In the genomic region with DNA sequence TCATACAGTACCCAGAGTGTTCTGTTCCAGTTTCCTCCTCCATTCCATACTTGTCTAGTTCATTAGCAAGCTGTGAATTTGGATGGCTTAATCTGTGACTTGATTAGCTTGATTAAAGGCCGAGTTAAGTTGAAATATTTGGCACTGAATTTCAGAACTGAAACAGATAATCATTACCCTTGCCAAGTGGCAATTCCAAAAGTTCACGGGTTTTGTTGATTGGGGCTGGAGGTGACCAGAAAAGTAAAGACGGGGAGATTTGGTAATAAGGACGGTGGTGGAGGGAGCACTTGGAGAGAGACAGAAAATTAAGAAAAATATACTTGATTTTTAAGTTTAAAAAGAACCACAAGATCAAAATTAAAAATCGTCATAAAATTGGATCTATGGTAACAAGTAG, we compare ENCODE assay signal across 27 cellular contexts.
"Had no signal": no experiment of that assay in that cellular context is flagged by ENCODE, and none has a peak within 500 bp of the region (broad histone marks: within the 10 kb centered on the region; RNA-seq: fewer than 3 reads in every experiment).

No MANE protein-coding gene starts in this region.

- H3K9me3 Mint-ChIP-seq: activated CD4-positive, alpha-beta memory T cell treated with anti-CD3 and anti-CD28 coated beads, Interleukin-2, amount 10 ng/mL, durations not matched to agents 7 days and 5 days; activated naive CD8-positive, alpha-beta T cell treated with anti-CD3 and anti-CD28 coated beads, Interleukin-2, amount 10 ng/mL, durations not matched to agents 7 days and 5 days; activated T-cell treated with anti-CD3 and anti-CD28 coated beads, Interleukin-2, amount 50 U/mL, for 24 hours; brain had no signal

- H3K4me3 ChIP-seq: ascending aorta, breast epithelium, cardiac muscle cell, colonic mucosa, esophagus squamous epithelium, gastroesophageal sphincter had no signal

- H3K9me3 ChIP-seq: ascending aorta, breast epithelium, colonic mucosa, esophagus squamous epithelium, gastroesophageal sphincter had no signal

- ATAC-seq: activated naive CD4-positive, alpha-beta T cell treated with anti-CD3 and anti-CD28 coated beads, Interleukin-2, amount 50 U/mL, for 72 hours; activated T-cell treated with anti-CD3 and anti-CD28 coated beads, Interleukin-2, amount 50 U/mL, for 72 hours; gastroesophageal sphincter had no signal

- H3K27me3 ChIP-seq: ascending aorta, breast epithelium, cardiac muscle cell, colonic mucosa, esophagus squamous epithelium, gastroesophageal sphincter had no signal

- H3K36me3 ChIP-seq: ascending aorta, breast epithelium, cardiac muscle cell, colonic mucosa, esophagus squamous epithelium, gastroesophageal sphincter had no signal

- H3K4me3 Mint-ChIP-seq: activated CD4-positive, alpha-beta memory T cell treated with anti-CD3 and anti-CD28 coated beads, Interleukin-2, amount 10 ng/mL, durations not matched to agents 7 days and 5 days; activated CD4-positive, alpha-beta T cell treated with anti-CD3 and anti-CD28 coated beads, Interleukin-2, amount 10 ng/mL, durations not matched to agents 7 days and 5 days; activated naive CD4-positive, alpha-beta T cell treated with anti-CD3 and anti-CD28 coated beads, Interleukin-2, amount 10 ng/mL, durations not matched to agents 7 days and 5 days; activated naive CD8-positive, alpha-beta T cell treated with anti-CD3 and anti-CD28 coated beads, Interleukin-2, amount 10 ng/mL, durations not matched to agents 7 days and 5 days; activated T-cell treated with anti-CD3 and anti-CD28 coated beads, Interleukin-2, amount 50 U/mL, for 24 hours; activated T-cell treated with anti-CD3 and anti-CD28 coated beads, Interleukin-2, amount 50 U/mL, for 72 hours; brain had no signal

- H3K4me1 Mint-ChIP-seq: brain had no signal

- H3K27ac ChIP-seq: ascending aorta, breast epithelium, cardiac muscle cell, colonic mucosa, epithelial cell of prostate, esophagus squamous epithelium, gastroesophageal sphincter had no signal

- DNase-seq: activated CD4-positive, alpha-beta memory T cell treated with anti-CD3 and anti-CD28 coated beads, Interleukin-2, amount 10 ng/mL, durations not matched to agents 7 days and 5 days; activated CD4-positive, alpha-beta T cell treated with anti-CD3 and anti-CD28 coated beads for 1 hour; activated CD4-positive, alpha-beta T cell treated with anti-CD3 and anti-CD28 coated beads for 4 hours; activated CD4-positive, alpha-beta T cell treated with anti-CD3 and anti-CD28 coated beads, Interleukin-2, amount 10 ng/mL, durations not matched to agents 7 days and 5 days; activated CD4-positive, alpha-beta T cell treated with anti-CD3 and anti-CD28 coated beads, Interleukin-2, amount 50 U/mL, for 4 hours; activated CD8-positive, alpha-beta memory T cell treated with anti-CD3 and anti-CD28 coated beads, Interleukin-2, amount 50 U/mL, for 48 hours; activated gamma-delta T cell; activated naive CD4-positive, alpha-beta T cell; activated naive CD4-positive, alpha-beta T cell treated with anti-CD3 and anti-CD28 coated beads, Interleukin-2, amount 10 ng/mL, durations not matched to agents 7 days and 5 days; activated naive CD8-positive, alpha-beta T cell treated with anti-CD3 and anti-CD28 coated beads, Interleukin-2, amount 10 ng/mL, durations not matched to agents 7 days and 5 days; activated T-cell treated with anti-CD3 and anti-CD28 coated beads for 4 hours; activated T-cell treated with anti-CD3 and anti-CD28 coated beads, Interleukin-2, amount 50 U/mL, for 24 hours; activated T-cell treated with anti-CD3 and anti-CD28 coated beads, Interleukin-2, amount 50 U/mL, for 72 hours; central memory CD4-positive, alpha-beta T cell; cerebellar nuclear complex; colonic mucosa; effector CD8-positive, alpha-beta T cell; esophagus squamous epithelium; foreskin melanocyte; T-helper 2 cell had no signal

- H3K4me1 ChIP-seq: ascending aorta, breast epithelium, colonic mucosa, esophagus squamous epithelium, gastroesophageal sphincter had no signal

- H3K27ac Mint-ChIP-seq: activated CD4-positive, alpha-beta memory T cell treated with anti-CD3 and anti-CD28 coated beads, Interleukin-2, amount 10 ng/mL, durations not matched to agents 7 days and 5 days; activated CD4-positive, alpha-beta T cell treated with anti-CD3 and anti-CD28 coated beads, Interleukin-2, amount 10 ng/mL, durations not matched to agents 7 days and 5 days; activated naive CD4-positive, alpha-beta T cell treated with anti-CD3 and anti-CD28 coated beads, Interleukin-2, amount 10 ng/mL, durations not matched to agents 7 days and 5 days; activated naive CD4-positive, alpha-beta T cell treated with anti-CD3 and anti-CD28 coated beads, Interleukin-2, amount 50 U/mL, for 72 hours; activated naive CD8-positive, alpha-beta T cell treated with anti-CD3 and anti-CD28 coated beads, Interleukin-2, amount 10 ng/mL, durations not matched to agents 7 days and 5 days; activated T-cell treated with anti-CD3 and anti-CD28 coated beads, Interleukin-2, amount 50 U/mL, for 24 hours; activated T-cell treated with anti-CD3 and anti-CD28 coated beads, Interleukin-2, amount 50 U/mL, for 72 hours; brain had no signal

- H3K36me3 Mint-ChIP-seq: activated naive CD4-positive, alpha-beta T cell treated with anti-CD3 and anti-CD28 coated beads, Interleukin-2, amount 10 ng/mL, durations not matched to agents 7 days and 5 days; brain had no signal

- H3K27me3 Mint-ChIP-seq: activated CD4-positive, alpha-beta T cell treated with anti-CD3 and anti-CD28 coated beads, Interleukin-2, amount 10 ng/mL, durations not matched to agents 7 days and 5 days had no signal
